In the genomic region with DNA sequence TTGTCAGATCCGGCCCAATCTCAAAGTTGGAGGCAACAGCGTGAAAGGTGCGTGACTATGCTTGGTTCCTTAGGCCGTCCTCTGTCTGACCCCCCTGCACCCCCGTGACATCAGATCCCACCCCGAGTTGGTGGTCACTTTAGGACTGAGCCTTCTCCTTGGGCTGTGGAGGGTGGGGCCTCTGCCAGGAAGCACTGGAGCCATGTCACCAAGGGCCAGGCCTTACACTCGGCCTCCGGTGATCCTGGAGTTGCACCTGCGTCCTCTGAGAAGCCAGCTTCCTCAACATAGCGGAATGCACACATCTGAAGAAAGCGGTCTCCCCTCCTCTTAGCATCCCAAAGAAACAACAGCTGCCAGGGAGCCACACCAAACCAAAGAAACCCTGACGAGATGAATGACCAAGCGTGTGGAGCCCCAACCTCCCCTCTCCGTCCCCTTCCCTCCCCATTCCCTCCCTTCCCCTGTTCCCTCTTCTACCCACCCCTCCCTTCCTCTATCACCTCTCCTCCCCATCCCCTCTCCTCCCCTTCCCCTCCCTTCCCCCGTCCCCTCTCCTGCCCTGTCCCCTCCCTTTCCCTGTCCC, we compare ENCODE assay signal across 18 cellular contexts.
DNase-seq lines count a peak whose midpoint lies in the region; ATAC-seq, FAIRE-seq and TF ChIP-seq lines count a peak whose summit lies in the region.
"Had no signal": no experiment of that assay in that cellular context is flagged by ENCODE, and none has a peak within 500 bp of the region (broad histone marks: within the 10 kb centered on the region; RNA-seq: fewer than 3 reads in every experiment).

No MANE protein-coding gene starts in this region.

- H4K8ac ChIP-seq in H9 (replicated peaks; ENCODE audit: insufficient read length, low read depth, low read length), result no peak overlapping the region

- H2AK5ac ChIP-seq in H9 (ENCODE audit: insufficient read length, low read length), result no peak overlapping the region

- no peaks in the 10 kb centered on the region for H3K36me3 ChIP-seq in HepG2 (replicated peaks in 1 of 2; ENCODE audit: control insufficient read depth in 1 of 2, insufficient read depth in 2 of 2, low read length in 2 of 2)
- H3K36me3 ChIP-seq in right atrium auricular region, result no peaks in the 10 kb centered on the region
- H3K36me3 ChIP-seq: HAP-1 had no signal

- WGBS in H9 (ENCODE audit: extremely low coverage, insufficient read length, low lambda C conversion rate), result no CpG with 5 or more reads among the region's 15 CpGs
- WGBS in HepG2 (ENCODE audit: low lambda C conversion rate), result 79% methylated on average over 15 of the region's 15 CpGs

- H3K18ac ChIP-seq in H9 (ENCODE audit: insufficient read length, low read depth, low read length), result no peak overlapping the region

- H3K4me1 ChIP-seq in H9 (ENCODE audit: insufficient read depth, low read length) (no peaks in the 10 kb centered on the region; the same call in 1 of the 2 replicates), HepG2 (ENCODE audit: insufficient read depth, low read length) (peaks cover 45% of the 10 kb centered on the region), right atrium auricular region (no peaks in the 10 kb centered on the region)
- H3K4me1 ChIP-seq: HAP-1 had no signal

- no peak overlapping the region for H2BK120ac ChIP-seq in H9 (ENCODE audit: low read depth, low read length, poor library complexity, severe bottlenecking)

- ATAC-seq in HepG2 (0 out of 3 replicates have a peak, but pooled peaks have one; percentile 5), HG02798 (IDR thresholded peaks at IDR 0.05; ENCODE audit: poor library complexity, unreplicated experiment) (no peak)
- ATAC-seq: GM12878 had no signal

- DNase-seq in H9 (no peak), HepG2 (ENCODE audit: low spot score) (no peak), progenitor cell of endocrine pancreas (ENCODE audit: low spot score, unreplicated experiment) (no peak), right atrium auricular region (ENCODE audit: low spot score) (no peak), AG08396 (ENCODE audit: low spot score) (no peak)
- DNase-seq: C1 segment of cervical spinal cord; CD4-positive, alpha-beta memory T cell; DMS79; EL; GDM1; GM23248; HFFc6 had no signal

- H3K14ac ChIP-seq in H9 (ENCODE audit: insufficient read depth, low read length), result 0 out of 2 replicates have a peak overlapping the region, but pooled peaks have one; percentile 2

- no peak overlapping the region for H3K4me3 ChIP-seq in HepG2 (replicated peaks in 1 of 3; ENCODE audit: insufficient read depth in 1 of 3, low read depth in 2 of 3, low read length in 3 of 3)
- no peak overlapping the region for H3K4me3 ChIP-seq in right atrium auricular region
- H3K4me3 ChIP-seq: GM12878, GM23248, HAP-1 had no signal

- H3K9me3 Mint-ChIP-seq in H9 (no peaks in the 10 kb centered on the region; a peak in 3 of 5 replicates), progenitor cell of endocrine pancreas (ENCODE audit: low read depth) (no peaks in the 10 kb centered on the region)
- H3K9me3 Mint-ChIP-seq: CD4-positive, alpha-beta memory T cell had no signal

- H3K79me1 ChIP-seq in H9 (ENCODE audit: insufficient read depth, low read depth, low read length, poor library complexity, severe bottlenecking), result no peaks in the 10 kb centered on the region

- intact Hi-C loops in HepG2 (cut with micrococcal nuclease; ENCODE audit: unreplicated experiment), result no loop called here

- no peak overlapping the region for H4K5ac ChIP-seq in H9 (ENCODE audit: insufficient read length, low read depth, low read length)

- no peak overlapping the region for H3K56ac ChIP-seq in H9 (ENCODE audit: insufficient read length, low read depth, low read length)

- no peak overlapping the region for H3K23ac ChIP-seq in H9 (ENCODE audit: insufficient read length, low read depth, low read length)

- POLR2A ChIA-PET in HepG2 (lab: Yijun Ruan, JAX), result interaction anchor here (0.6 kb wide), 1 partner anchor 279 kb away, joined by 6 read pairs; no protein-coding TSS in a partner anchor

- H3K27me3 Mint-ChIP-seq in H9 (ENCODE audit: low read depth), result peaks cover 25% of the 10 kb centered on the region
- H3K27me3 Mint-ChIP-seq in progenitor cell of endocrine pancreas, result peaks cover 4% of the 10 kb centered on the region

- no peaks in the 10 kb centered on the region for H3K27me3 ChIP-seq in H9 (ENCODE audit: insufficient read depth, low read length)
- peaks cover 0 to 2% of the 10 kb centered on the region in 2 experiments; a peak in 1 of 5 replicates for H3K27me3 ChIP-seq in HepG2 (ENCODE audit: control insufficient read depth in 1 of 2, insufficient read depth in 2 of 2, low read length in 2 of 2)
- no peaks in the 10 kb centered on the region for H3K27me3 ChIP-seq in right atrium auricular region

- no peak overlapping the region for H2BK12ac ChIP-seq in H9 (ENCODE audit: insufficient read length, low read depth, low read length)

- H3K27ac Mint-ChIP-seq in H9, result no peak overlapping the region
- H3K27ac Mint-ChIP-seq in progenitor cell of endocrine pancreas, result peak overlapping the region; percentile 62
- H3K27ac Mint-ChIP-seq: B cell; CD4-positive, alpha-beta memory T cell; HFFc6 had no signal

- no peak overlapping the region for H4K91ac ChIP-seq in H9 (ENCODE audit: insufficient read length, low read depth, low read length)

- TF ChIP-seq RAD21 in HepG2 (CRISPR knock-in tag; IDR thresholded peaks at IDR 0.05), result no peak

- H3K79me2 ChIP-seq in H9 (ENCODE audit: insufficient read depth, low read length) (no peaks in the 10 kb centered on the region), HepG2 (ENCODE audit: insufficient read depth, low read length) (no peaks in the 10 kb centered on the region)

- CTCF ChIA-PET in HepG2 (lab: Yijun Ruan, JAX; ENCODE audit: low intra/inter-chr PET ratio, low total read pairs), result no interaction called here

- H2AFZ ChIP-seq in H9 (ENCODE audit: low read length) (no peak overlapping the region), HepG2 (ENCODE audit: low read length) (no peak overlapping the region)
- H2AFZ ChIP-seq: GM23248 had no signal

- no peak for TF ChIP-seq CTCF in H9 (conservative IDR thresholded peaks at IDR 0.05)
- no peak for TF ChIP-seq CTCF in HepG2 (CRISPR knock-in tag; IDR thresholded peaks at IDR 0.05)
- no peak for TF ChIP-seq CTCF in progenitor cell of endocrine pancreas (IDR thresholded peaks at IDR 0.05; ENCODE audit: unreplicated experiment)
- no peak for TF ChIP-seq CTCF in right atrium auricular region (IDR thresholded peaks at IDR 0.05)

- no peak overlapping the region for H3T11ph ChIP-seq in H9 (ENCODE audit: low read length)

- no peak overlapping the region for H3K4me3 Mint-ChIP-seq in H9
- no peak overlapping the region for H3K4me3 Mint-ChIP-seq in progenitor cell of endocrine pancreas (ENCODE audit: low read depth)
- H3K4me3 Mint-ChIP-seq: B cell; CD4-positive, alpha-beta memory T cell; HFFc6 had no signal

- no peaks in the 10 kb centered on the region for H3K23me2 ChIP-seq in H9 (ENCODE audit: insufficient read length, low read depth, low read length, poor library complexity, severe bottlenecking)

- TF ChIP-seq POLR2A in HepG2 (IDR thresholded peaks at IDR 0.05; ENCODE audit: insufficient read depth in 1 of 2, low read depth in 2 of 2, low read length in 2 of 2), result no peak

- in situ Hi-C loops in HepG2 (cut with HindIII; ENCODE audit: extremely low pct_ligation_motif_present, low pct_unique_long_range_greater_than_20kb), result no loop called here

- H4K20me1 ChIP-seq in H9 (ENCODE audit: control insufficient read depth, insufficient read depth, insufficient read length) (no peaks in the 10 kb centered on the region), HepG2 (ENCODE audit: insufficient read depth, low read length) (no peaks in the 10 kb centered on the region)

- H3K9ac ChIP-seq in H9 (ENCODE audit: extremely low read depth, insufficient read length, low read length), result no peak overlapping the region
- 0 out of 2 replicates have a peak overlapping the region, but pooled peaks have one; percentile 18 for H3K9ac ChIP-seq in HepG2 (ENCODE audit: insufficient read depth, low read depth, low read length)
- H3K9ac ChIP-seq: GM23248 had no signal

- no TSS peak for BruUV-seq in HepG2 (replicated peaks; lab: Mats Ljungman, UMichigan)

- H3K27ac ChIP-seq in H9 (ENCODE audit: insufficient read length, low read depth, low read length), result no peak overlapping the region
- H3K27ac ChIP-seq in HepG2 (ENCODE audit: extremely low read length, insufficient read depth, low read length), result no peak overlapping the region
- H3K27ac ChIP-seq in right atrium auricular region, result no peak overlapping the region
- H3K27ac ChIP-seq: GM23248 had no signal

- H3K4me1 Mint-ChIP-seq in H9 (peaks cover 19 to 24% of the 10 kb centered on the region in 2 experiments), progenitor cell of endocrine pancreas (ENCODE audit: low read depth) (peaks cover 5% of the 10 kb centered on the region)
- H3K4me1 Mint-ChIP-seq: B cell; CD4-positive, alpha-beta memory T cell had no signal

- H2BK20ac ChIP-seq in H9 (ENCODE audit: low read depth, low read length, poor library complexity, severe bottlenecking), result no peak overlapping the region

- no peak for TF ChIP-seq EP300 in HepG2 (IDR thresholded peaks at IDR 0.05; ENCODE audit: low read depth in 2 of 2, low read length in 2 of 2)
- TF ChIP-seq EP300 in HepG2 (CRISPR knock-in tag; IDR thresholded peaks at IDR 0.05; ENCODE audit: borderline replicate concordance), result no peak

- no peak overlapping the region for H3K4ac ChIP-seq in H9 (ENCODE audit: low read depth, low read length)

- H3K36me3 Mint-ChIP-seq in H9 (ENCODE audit: insufficient read depth in 1 of 3, low read depth in 3 of 3) (no peaks in the 10 kb centered on the region), progenitor cell of endocrine pancreas (ENCODE audit: insufficient read depth) (no peaks in the 10 kb centered on the region)
- H3K36me3 Mint-ChIP-seq: CD4-positive, alpha-beta memory T cell had no signal

- no peak overlapping the region for H2BK5ac ChIP-seq in H9 (ENCODE audit: insufficient read length, low read length)

- H2BK15ac ChIP-seq in H9 (ENCODE audit: low read depth, low read length), result no peak overlapping the region

- H3K9me3 ChIP-seq in H9 (ENCODE audit: control insufficient read depth, low read depth, low read length) (no peaks in the 10 kb centered on the region), HepG2 (ENCODE audit: low read length) (no peaks in the 10 kb centered on the region), right atrium auricular region (no peaks in the 10 kb centered on the region)
- H3K9me3 ChIP-seq: Caco-2, HAP-1 had no signal

- H3K4me2 ChIP-seq in H9 (ENCODE audit: insufficient read depth, insufficient read length, low read length) (no peak overlapping the region), HepG2 (ENCODE audit: low read depth, low read length) (peak overlapping the region; percentile 71)

- no peak for FAIRE-seq in HepG2 (lab: Jason Lieb, UNC)
- FAIRE-seq: GM12878, GM19239 had no signal

TF ChIP-seq in HepG2, 621 proteins besides CTCF, POLR2A, EP300 and RAD21 (continues in another document):
- TF ChIP-seq TCF7L2 (IDR thresholded peaks at IDR 0.05; ENCODE audit: low read depth, low read length) (no peak), HNRNPK (IDR thresholded peaks at IDR 0.05; ENCODE audit: low read depth, low read length, poor library complexity, severe bottlenecking) (peak; percentile 31)
